8 cellular contexts compared by ENCODE assay signal in genomic region chr4:3292571-3293409, GRCh38. TPM values are rescaled to one million over a fixed set of nuclear protein-coding genes. Genes with fewer than 3 reads are reported as not detected.
DNase-seq lines count a peak whose midpoint lies in the region; ATAC-seq, FAIRE-seq and TF ChIP-seq lines count a peak whose summit lies in the region.

RGS12 (plus strand) TSS chr4:3293021; CDS start chr4:3316171, 23,150 bp downstream.

- intact Hi-C loops in Caco-2 (cut with micrococcal nuclease; ENCODE audit: unreplicated experiment), result loop anchor here (1.0 kb wide), 1 partner anchor 218 kb away; the partner anchor contains the start of genes HTT and HTT-AS

- H3K4me1 Mint-ChIP-seq in Caco-2 (ENCODE audit: low read depth, unreplicated experiment) (peaks cover 17% of the 10 kb centered on the region), naive B cell (peaks cover 14 to 19% (median 19%) of the 10 kb centered on the region in 3 donors)

- 0 out of 2 replicates have a peak, but pooled peaks have one; percentile 19 for TF ChIP-seq EP300 in Ishikawa (IDR thresholded peaks at IDR 0.05; ENCODE audit: borderline replicate concordance)

- H3K4me1 ChIP-seq in Caco-2, result no peaks in the 10 kb centered on the region

- H3K36me3 Mint-ChIP-seq in Caco-2 (ENCODE audit: insufficient read depth, unreplicated experiment) (peaks cover 6% of the 10 kb centered on the region), naive B cell (peaks cover 0 to 8% of the 10 kb centered on the region in 2 donors)

- peak within 1 kb of the TSS; percentile 82 for H3K4me3 ChIP-seq in Caco-2 (ENCODE audit: low read depth, low read length)

- no peaks in the 10 kb centered on the region for H3K36me3 ChIP-seq in Caco-2 (ENCODE audit: control insufficient read depth, insufficient read depth, low read length)

- H3K27me3 ChIP-seq in Caco-2 (replicated peaks; ENCODE audit: control insufficient read depth, insufficient read depth, low read length), result no peaks in the 10 kb centered on the region

- H3K27me3 Mint-ChIP-seq in Caco-2 (ENCODE audit: insufficient read depth, unreplicated experiment) (no peaks in the 10 kb centered on the region), naive B cell (peaks cover 11 to 21% (median 11%) of the 10 kb centered on the region in 3 donors)

- POLR2A ChIA-PET in Caco-2 (lab: Charles Lee), result no interaction called here

- no TSS peak for BruUV-seq in Caco-2 (replicated peaks; lab: Mats Ljungman, UMichigan)

- DNase-seq in Caco-2, result peak; percentile 95 to 96
- peak; percentile 88 for DNase-seq in RCC 7860 (ENCODE audit: low spot score)
- peak; percentile 71 to 82 for DNase-seq in activated T-helper 1 cell treated with anti-CD3 and anti-CD28 coated beads, Interleukin-2, amount 50 U/mL, for 16 hours (ENCODE audit: low read depth in 1 of 2, low spot score in 1 of 2)
- peak; percentile 95 for DNase-seq in fibroblast of gingiva (ENCODE audit: low read depth)
- DNase-seq in naive B cell, result peak; percentile 62
- peak; percentile 78 to 83 for DNase-seq in stimulated activated CD8-positive, alpha-beta memory T cell treated with anti-CD3 and anti-CD28 coated beads, Interleukin-7, amount 100 ng/mL, for 48 hours (ENCODE audit: extremely low read depth in 1 of 2, low read depth in 1 of 2)

- ATAC-seq in GM21529 (IDR thresholded peaks at IDR 0.05; ENCODE audit: unreplicated experiment) (peak; percentile 86), naive B cell (ENCODE audit: low read depth in 2 of 2) (peak; percentile 69 to 72)

- H3K27ac Mint-ChIP-seq in Caco-2 (ENCODE audit: unreplicated experiment) (peak within 1 kb of the TSS; percentile 77), naive B cell (peak within 1 kb of the TSS in 5 of 6 donors; percentile 37 to 94 (median 78))

- no peak for TF ChIP-seq RAD21 in Ishikawa (IDR thresholded peaks at IDR 0.05; ENCODE audit: low read depth)

- FAIRE-seq in RCC 7860 (lab: Jason Lieb, UNC), result no peak

- H3K4me3 Mint-ChIP-seq in Caco-2 (ENCODE audit: unreplicated experiment), result peak within 1 kb of the TSS; percentile 88
- peak within 1 kb of the TSS; percentile 84 to 95 (median 92) for H3K4me3 Mint-ChIP-seq in naive B cell

- CTCF ChIA-PET in Caco-2 (lab: Charles Lee), result interaction anchor here (1.1 kb wide), 1 partner anchor 17 kb away, joined by 3 read pairs; no protein-coding TSS in a partner anchor

- H3K9me3 Mint-ChIP-seq in Caco-2 (ENCODE audit: unreplicated experiment) (no peaks in the 10 kb centered on the region), naive B cell (peaks cover 0 to 1% (median 0%) of the 10 kb centered on the region in 7 donors)

- no peak for TF ChIP-seq CTCF in Caco-2 (IDR thresholded peaks at IDR 0.05; ENCODE audit: insufficient read depth in 1 of 2, low read depth in 1 of 2, low read length in 1 of 2, severe bottlenecking in 1 of 2, unreplicated experiment in 1 of 2)

- no peaks in the 10 kb centered on the region for H3K9me3 ChIP-seq in Caco-2

TF ChIP-seq in Ishikawa, 13 proteins besides CTCF, POLR2A, EP300 and RAD21:
- TF ChIP-seq MAX (IDR thresholded peaks at IDR 0.05), result peak; percentile 64
- no peak for TF ChIP-seq CREB1 (IDR thresholded peaks at IDR 0.05; ENCODE audit: low read depth)
- TF ChIP-seq YY1 (IDR thresholded peaks at IDR 0.05; ENCODE audit: low read depth), result no peak
- TF ChIP-seq FOXM1 (IDR thresholded peaks at IDR 0.05; ENCODE audit: borderline replicate concordance, low read depth), result no peak
- no peak for TF ChIP-seq TCF12 (IDR thresholded peaks at IDR 0.05; ENCODE audit: low read depth)
- TF ChIP-seq REST (IDR thresholded peaks at IDR 0.05; ENCODE audit: low read depth), result no peak
- TF ChIP-seq TEAD4 (IDR thresholded peaks at IDR 0.05), result no peak
- TF ChIP-seq NFIC (IDR thresholded peaks at IDR 0.05), result no peak
- TF ChIP-seq TAF1 (IDR thresholded peaks at IDR 0.05; ENCODE audit: low read depth), result no peak
- TF ChIP-seq EGR1 (IDR thresholded peaks at IDR 0.05), result 0 out of 2 replicates have a peak, but pooled peaks have one; percentile 16
- TF ChIP-seq USF1 (IDR thresholded peaks at IDR 0.05), result no peak

RNA-seq across cellular contexts. Expression of gene RGS12, which starts in this region (rescaled TPM):
- total RNA-seq in Caco-2 (2022), result 23.1 and 24.1 TPM in 2 replicates
- 1 to 10 TPM in 5 of 6 donors, under 1 TPM in 1; 0.36 to 6.8 (median 2.5) TPM for polyA plus RNA-seq in naive B cell (ENCODE audit: low read depth in 6 of 6)

Comparison
In these comparisons a context has a peak if more than half of its experiments do, and no peak if none do; other contexts are left out.
1. Peak in every context shown above with its lines: DNase-seq, ATAC-seq and H3K4me3 ChIP-seq.